Comparison of ENCODE assay signal across 2 cellular contexts in genomic region chr18:3596324-3597158, GRCh38.
TF ChIP-seq lines count a peak whose summit lies in the region.

No MANE protein-coding gene starts in this region.

TF ChIP-seq in H1, 55 proteins besides CTCF, POLR2A, EP300 and RAD21:
- TF ChIP-seq ATF2 (IDR thresholded peaks at IDR 0.05; ENCODE audit: low read length) (no peak), BACH1 (IDR thresholded peaks at IDR 0.05; ENCODE audit: low read length) (peak; percentile 87), MAFK (IDR thresholded peaks at IDR 0.05; ENCODE audit: low read depth, low read length) (peak; percentile 73; the same call in 1 of the 2 replicates)

TF ChIP-seq in HEK293T, 16 proteins besides CTCF, POLR2A, EP300 and RAD21 (continued from another document):
- no peak for TF ChIP-seq TARDBP (IDR thresholded peaks at IDR 0.05)
